Comparison of ENCODE assay signal across 8 cellular contexts in genomic region chr13:75695908-75696307, GRCh38. TPM values are rescaled to one million over a fixed set of nuclear protein-coding genes. Genes with fewer than 3 reads are reported as not detected.
DNase-seq lines count a peak whose midpoint lies in the region; ATAC-seq, FAIRE-seq and TF ChIP-seq lines count a peak whose summit lies in the region.
"Not testable (repeated sequence)": the region's sequence is repeated elsewhere in the genome, so short reads cannot be mapped to it uniquely, and the experiment has no call there.

No MANE protein-coding gene starts in this region.

- ATAC-seq in HG03095 (IDR thresholded peaks at IDR 0.05; ENCODE audit: unreplicated experiment): peak; percentile 57
- ATAC-seq in WTC11: peak; percentile 79
- peak; percentile 73 for ATAC-seq in K562

- not testable (repeated sequence) for H3K4me2 ChIP-seq in K562 (ENCODE audit: insufficient read depth, low read length)

- in situ Hi-C loops in K562 (cut with MboI): loop anchor here (10.0 to 25.0 kb wide), 2 partner anchors 779 to 1216 kb away; no protein-coding TSS in a partner anchor

- FAIRE-seq in GM12891 (lab: Jason Lieb, UNC): peak; percentile 84
- FAIRE-seq in K562 (lab: Jason Lieb, UNC): peak; percentile 84
- FAIRE-seq in urothelium cell line (lab: Jason Lieb, UNC): not testable (repeated sequence)

- H3K9ac ChIP-seq in K562 (ENCODE audit: insufficient read depth in 1 of 2, low read depth in 2 of 2, low read length in 2 of 2): not testable (repeated sequence)

- BruUV-seq in K562 (replicated peaks; lab: Mats Ljungman, UMichigan): not testable (repeated sequence)

- H3K9me1 ChIP-seq in K562 (ENCODE audit: control insufficient read depth, insufficient read depth, low read length): not testable (repeated sequence)

- TF ChIP-seq RAD21 in K562 (CRISPR knock-in tag; conservative IDR thresholded peaks at IDR 0.05 in 1 of 2, IDR thresholded peaks at IDR 0.05 in 1 of 2): peak; percentile 53 to 68

- DNase-seq in GM12891 (ENCODE audit: insufficient read length, low spot score): not testable (repeated sequence)
- DNase-seq in NCI-H2227 (lab: John Stamatoyannopoulos, UW; ENCODE audit: unreplicated experiment): peak; percentile 65
- peak; percentile 84 for DNase-seq in WTC11 (ENCODE audit: low spot score)
- DNase-seq in K562 (ENCODE audit: extremely low read depth in 1 of 4, low spot score in 3 of 4): peak; percentile 30 to 66 (median 37)
- peak; percentile 22 for DNase-seq in hepatic stellate cell (ENCODE audit: low spot score)
- peak; percentile 80 for DNase-seq in retina
- DNase-seq in urothelium cell line (ENCODE audit: low spot score): peak; percentile 31

- TF ChIP-seq POLR2A in GM12891 (IDR thresholded peaks at IDR 0.05; ENCODE audit: low read depth, low read length); K562 (conservative IDR thresholded peaks at IDR 0.05): not testable (repeated sequence)

- H2AFZ ChIP-seq in K562 (ENCODE audit: low read depth, low read length): not testable (repeated sequence)

- POLR2A ChIA-PET in WTC11 (lab: Charles Lee): not testable (repeated sequence)
- POLR2A ChIA-PET in K562 (lab: Yijun Ruan, JAX): interaction anchor here (0.5 to 0.7 kb wide), 3 partner anchors 12 to 1634 kb away, joined by 3 to 5 read pairs (median 3); no protein-coding TSS in a partner anchor

- not testable (repeated sequence) for H3K9me3 ChIP-seq in K562 (replicated peaks; ENCODE audit: control insufficient read depth, insufficient read depth, low read depth, low read length)

- not testable (repeated sequence) for H3K27me3 ChIP-seq in K562 (ENCODE audit: control insufficient read depth in 2 of 2, insufficient read depth in 2 of 2, low read length in 2 of 2)

- H3K9me3 Mint-ChIP-seq in WTC11: peaks cover 36% of the 10 kb centered on the region

- intact Hi-C loops in K562 (cut with micrococcal nuclease): loop anchor here (1.0 to 10.0 kb wide), 5 partner anchors 106 to 1207 kb away; no protein-coding TSS in a partner anchor

- not testable (repeated sequence) for H3K27ac Mint-ChIP-seq in WTC11

- 34% methylated on average over 4 of the region's 8 CpGs for WGBS in K562 (ENCODE audit: insufficient coverage, low coverage, missing lambda C conversion rate)

- peaks cover 15% of the 10 kb centered on the region for H3K4me1 Mint-ChIP-seq in WTC11

- H3K27ac ChIP-seq in K562 (ENCODE audit: extremely low read depth, low read depth, low read length): not testable (repeated sequence)

- H3K27me3 Mint-ChIP-seq in WTC11 (ENCODE audit: low read depth): not testable (repeated sequence)

- peak; percentile 85 for TF ChIP-seq CTCF in WTC11 (IDR thresholded peaks at IDR 0.05)
- TF ChIP-seq CTCF in K562 (IDR thresholded peaks at IDR 0.05 in 2 of 3, conservative IDR thresholded peaks at IDR 0.05 in 1 of 3; ENCODE audit: insufficient read depth in 2 of 3, low read depth in 1 of 3, low read length in 3 of 3): peak; percentile 59 to 72 (median 70)

- not testable (repeated sequence) for H4K20me1 ChIP-seq in K562 (replicated peaks; ENCODE audit: control insufficient read depth, insufficient read depth, low read length)

- CTCF ChIA-PET in WTC11 (lab: Charles Lee) (interaction anchor here (0.6 to 2.9 kb wide), 42 partner anchors 9 to 1207 kb away, joined by 3 to 38 read pairs (median 4); no protein-coding TSS in a partner anchor), K562 (lab: Yijun Ruan, JAX; ENCODE audit: low intra/inter-chr PET ratio) (interaction anchor here (1.9 kb wide), 1 partner anchor 777 kb away, joined by 9 read pairs; no protein-coding TSS in a partner anchor)

- not testable (repeated sequence) for H3K79me2 ChIP-seq in K562 (ENCODE audit: control insufficient read depth, insufficient read depth, low read length)

- not testable (repeated sequence) for H3K4me3 Mint-ChIP-seq in WTC11

- H3K4me1 ChIP-seq in K562 (replicated peaks in 1 of 2; ENCODE audit: control insufficient read depth in 2 of 2, insufficient read depth in 2 of 2, low read length in 2 of 2): not testable (repeated sequence)

- not testable (repeated sequence) for TF ChIP-seq EP300 in K562 (IDR thresholded peaks at IDR 0.05; ENCODE audit: low read length)

- peaks cover 39% of the 10 kb centered on the region for H3K36me3 Mint-ChIP-seq in WTC11

- H3K36me3 ChIP-seq in K562 (ENCODE audit: control insufficient read depth, insufficient read depth, low read length): not testable (repeated sequence)

- not testable (repeated sequence) for H3K4me3 ChIP-seq in K562

TF ChIP-seq in K562, 482 proteins besides CTCF, POLR2A, EP300 and RAD21:
- peak; percentile 44; the same call in 1 of the 2 replicates for TF ChIP-seq SMC3 (conservative IDR thresholded peaks at IDR 0.05; ENCODE audit: insufficient read depth, low read depth, low read length)

RNA-seq across cellular contexts. Expression of gene LMO7, which starts 59.8 kb away (rescaled TPM):
- 84.3 TPM for polyA plus RNA-seq in GM12891 (2012; ENCODE audit: low read depth, missing spikeins)
- total RNA-seq in WTC11 (2021): 15.6 to 18.5 TPM (median 17.4 TPM) in 3 replicates
- total RNA-seq in K562 (2011; cell fraction: chromatin; rRNA removed; ENCODE audit: low replicate concordance): 4.2 and 10.1 TPM in 2 replicates
- total RNA-seq in K562 (2011; cell fraction: nucleolus; rRNA removed): 1.5 and 1.7 TPM in 2 replicates
- total RNA-seq in K562 (2011; cell fraction: nucleoplasm; rRNA removed): 4.4 and 9.8 TPM in 2 replicates
- total RNA-seq in K562 (2014; rRNA removed): 2.2 and 2.3 TPM in 2 replicates
- total RNA-seq in K562 (2014; rRNA removed; fragmentation: Illumina TruSeq; extraction: Trizol): 2.2 and 2.3 TPM in 2 replicates
- total RNA-seq in K562 (2015; rRNA removed; fragmentation: Illumina TruSeq; extraction: Trizol): 3.7 and 4.3 TPM in 2 replicates
- total RNA-seq in K562 (2021): 1.7 and 2.5 TPM in 2 replicates
- polyA plus RNA-seq in K562 (2011; rRNA removed): 1.1 and 1.4 TPM in 2 replicates
- 0.52 and 1.0 TPM in 2 replicates for polyA plus RNA-seq in K562 (2011; cell fraction: cytosol; rRNA removed)
- 6.2 and 9.1 TPM in 2 replicates for polyA plus RNA-seq in K562 (2011; cell fraction: nucleus; rRNA removed)
- 2.7 and 3.3 TPM in 2 replicates for polyA plus RNA-seq in K562 (2012)
- 2.1 and 3.5 TPM in 2 replicates for polyA plus RNA-seq in K562 (2014; fragmentation: Illumina TruSeq; extraction: Trizol)
- under 1 TPM; 0.42 to 0.45 TPM for polyA plus RNA-seq in K562 (2014; fragmentation: Nextera tagmentation; extraction: Ambion mirVana)
- polyA plus RNA-seq in K562 (2014; rRNA removed): 1.6 and 1.8 TPM in 2 replicates
- 3.3 and 4.3 TPM in 2 replicates for polyA minus RNA-seq in K562 (2011; rRNA and poly(A)+ RNA removed)
- 1.5 and 2.7 TPM in 2 replicates for polyA minus RNA-seq in K562 (2011; cell fraction: cytosol; rRNA and poly(A)+ RNA removed)
- polyA minus RNA-seq in K562 (2011; cell fraction: nucleus; rRNA and poly(A)+ RNA removed): 4.4 and 11.9 TPM in 2 replicates
